ENCODE assay signal across 16 cellular contexts in the genomic region with DNA sequence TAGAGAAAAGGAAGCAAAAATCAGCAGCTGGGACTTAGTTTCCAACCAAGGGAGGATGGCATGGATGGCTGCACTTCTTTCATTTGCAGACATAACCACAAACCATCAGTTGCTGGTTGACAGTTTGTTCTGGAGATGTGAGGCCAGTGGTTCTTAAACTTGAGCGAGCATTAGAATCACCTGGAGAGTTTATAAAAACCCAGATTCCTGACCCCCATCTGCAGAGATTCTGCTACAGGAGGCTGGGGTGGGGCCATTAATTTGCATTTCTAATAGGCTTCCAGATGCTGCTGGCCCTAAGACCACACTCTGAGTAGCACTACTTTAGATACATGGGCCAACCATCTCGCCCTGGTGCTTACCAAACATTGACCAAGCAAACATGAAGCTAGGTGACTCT.
DNase-seq lines count a peak whose midpoint lies in the region; ATAC-seq, FAIRE-seq and TF ChIP-seq lines count a peak whose summit lies in the region.
"Had no signal": no experiment of that assay in that cellular context is flagged by ENCODE, and none has a peak within 500 bp of the region (broad histone marks: within the 10 kb centered on the region; RNA-seq: fewer than 3 reads in every experiment).

No MANE protein-coding gene starts in this region.

- TF ChIP-seq POLR2A in upper lobe of left lung (IDR thresholded peaks at IDR 0.05): no peak

- H3K27me3 ChIP-seq in upper lobe of left lung: no peaks in the 10 kb centered on the region
- H3K27me3 ChIP-seq: ascending aorta, right atrium auricular region had no signal

- H3K4me3 ChIP-seq in GM12865 (ENCODE audit: low read depth, low read length): no peak overlapping the region
- H3K4me3 ChIP-seq in upper lobe of left lung: no peak overlapping the region
- H3K4me3 ChIP-seq: ascending aorta, lower lobe of right lung, right atrium auricular region had no signal

- DNase-seq in GM12865 (ENCODE audit: low read depth) (peak; percentile 64), RCC 7860 (ENCODE audit: low spot score) (peak; percentile 54), NCI-H510A (lab: John Stamatoyannopoulos, UW) (no peak), upper lobe of left lung (no peak), hepatic stellate cell (ENCODE audit: low spot score) (no peak), KG1 (lab: John Stamatoyannopoulos, UW) (no peak)
- DNase-seq: activated CD4-positive, alpha-beta T cell treated with anti-CD3 and anti-CD28 coated beads, Interleukin-2, amount 10 ng/mL, durations not matched to agents 24 days and 14 days; activated T-cell treated with anti-CD3 and anti-CD28 coated beads, Interleukin-2, amount 50 U/mL, for 72 hours; dermis blood vessel endothelial cell; lower lobe of right lung; NCI-H1417 treated with DMSO at 0.1 percent for 48 hours; NCI-H446 had no signal

- H3K4me1 ChIP-seq in upper lobe of left lung: peaks cover 15 to 34% (median 23%) of the 10 kb centered on the region in 4 donors

- 91 to 95% methylated on average over 2 of the region's 2 CpGs for WGBS in upper lobe of left lung, 2 donors

- H3K9me3 ChIP-seq in upper lobe of left lung: no peaks in the 10 kb centered on the region
- H3K9me3 ChIP-seq: ascending aorta, lower lobe of right lung, right atrium auricular region had no signal

- TF ChIP-seq CTCF in GM12865 (IDR thresholded peaks at IDR 0.05; ENCODE audit: insufficient read depth, low read depth, low read length, missing control alignments) (no peak), upper lobe of left lung (IDR thresholded peaks at IDR 0.05) (no peak)

- peak; percentile 93 for FAIRE-seq in RCC 7860 (lab: Jason Lieb, UNC)

- no peak overlapping the region for H3K27ac ChIP-seq in upper lobe of left lung
- H3K27ac ChIP-seq: ascending aorta, lower lobe of right lung had no signal

- H3K36me3 ChIP-seq in upper lobe of left lung: no peaks in the 10 kb centered on the region
- H3K36me3 ChIP-seq: ascending aorta, lower lobe of right lung, right atrium auricular region had no signal

- peak; percentile 33 for ATAC-seq in GM21423 (IDR thresholded peaks at IDR 0.05; ENCODE audit: unreplicated experiment)
- ATAC-seq in HG03064 (IDR thresholded peaks at IDR 0.05; ENCODE audit: low read depth, unreplicated experiment): peak; percentile 43
- no peak for ATAC-seq in upper lobe of left lung (ENCODE audit: low FRiP score in 2 of 2)
- ATAC-seq: activated T-cell treated with anti-CD3 and anti-CD28 coated beads, Interleukin-2, amount 50 U/mL, for 72 hours; lower lobe of right lung had no signal

- no peak for TF ChIP-seq EP300 in upper lobe of left lung (IDR thresholded peaks at IDR 0.05)

Comparison
In these comparisons a context has a peak if more than half of its experiments do, and no peak if none do; other contexts are left out.
1. DNase-seq: peak in GM12865 (single experiment) and RCC 7860 (single experiment); none in NCI-H510A (single experiment), upper lobe of left lung (0 of 2), hepatic stellate cell (single experiment) and KG1 (single experiment).
2. ATAC-seq: peak in GM21423 (single experiment) and HG03064 (single experiment); none in upper lobe of left lung (0 of 2).